ENCODE assay signal across 1 cellular context in the genomic region with DNA sequence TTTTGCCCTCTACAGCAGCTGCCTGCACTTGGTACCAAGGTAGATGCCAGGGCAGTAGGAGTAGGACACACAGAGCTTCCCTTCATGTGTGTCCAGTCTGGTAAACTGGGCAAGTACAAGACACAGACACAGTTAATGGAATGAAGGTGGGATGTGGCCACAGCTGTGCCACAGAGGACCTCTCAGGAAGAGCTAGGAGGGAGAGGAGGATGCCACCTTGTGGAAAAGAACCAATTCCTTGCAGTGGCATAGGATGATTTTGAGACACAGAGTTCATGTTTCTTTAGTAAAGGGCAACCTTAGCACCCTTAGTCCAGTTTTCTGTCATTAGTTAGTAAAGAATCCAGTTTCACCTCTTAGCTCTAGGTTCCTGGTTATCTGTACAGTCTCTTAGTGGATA.
TF ChIP-seq lines count a peak whose summit lies in the region.

No MANE protein-coding gene starts in this region.

TF ChIP-seq in endothelial cell of umbilical vein, 7 proteins besides CTCF, POLR2A, EP300 and RAD21 (continued from another document):
- TF ChIP-seq GATA2 (IDR thresholded peaks at IDR 0.05; ENCODE audit: insufficient read depth, insufficient read length, low read depth, low read length), result no peak
- no peak for TF ChIP-seq MYC (IDR thresholded peaks at IDR 0.05; ENCODE audit: low read depth, low read length)
- TF ChIP-seq JUN (IDR thresholded peaks at IDR 0.05; ENCODE audit: borderline replicate concordance, insufficient read depth, insufficient read length, low read depth), result no peak
- TF ChIP-seq FOS (IDR thresholded peaks at IDR 0.05; ENCODE audit: borderline replicate concordance, insufficient read depth, low read length), result no peak
TF ChIP-seq in endothelial cell of umbilical vein: peak in this region for 0.
